In genomic region chr11:64456509-64457320, GRCh38 we compare ENCODE assay signal across 28 cellular contexts.
"Had no signal": no experiment of that assay in that cellular context is flagged by ENCODE, and none has a peak within 500 bp of the region (broad histone marks: within the 10 kb centered on the region; RNA-seq: fewer than 3 reads in every experiment).

No MANE protein-coding gene starts in this region.

- H3K27ac ChIP-seq: brain microvascular endothelial cell, epithelial cell of prostate, esophagus squamous epithelium, heart right ventricle, left ventricle myocardium inferior, pancreas, psoas muscle, testis, transverse colon, VCaP had no signal

- ATAC-seq: activated T-cell treated with anti-CD3 and anti-CD28 coated beads, Interleukin-2, amount 50 U/mL, for 72 hours; naive thymus-derived CD4-positive, alpha-beta T cell; pancreas; psoas muscle; stimulated activated naive CD8-positive, alpha-beta T cell treated with anti-CD3 and anti-CD28 coated beads, Interleukin-15, Interleukin-2, amounts not matched to agents 100 U/mL and 50 U/mL, for 24 hours had no signal

- H3K36me3 ChIP-seq: brain microvascular endothelial cell, esophagus squamous epithelium, heart right ventricle, left ventricle myocardium inferior, pancreas, transverse colon had no signal

- H3K36me3 Mint-ChIP-seq: activated naive CD8-positive, alpha-beta T cell treated with anti-CD3 and anti-CD28 coated beads for 36 hours; mesothelial cell of epicardium; naive thymus-derived CD4-positive, alpha-beta T cell had no signal

- H3K4me3 Mint-ChIP-seq: activated naive CD4-positive, alpha-beta T cell treated with anti-CD3 and anti-CD28 coated beads for 36 hours; activated naive CD8-positive, alpha-beta T cell treated with anti-CD3 and anti-CD28 coated beads for 36 hours; activated T-cell treated with anti-CD3 and anti-CD28 coated beads, Interleukin-2, amount 50 U/mL, for 72 hours; mesothelial cell of epicardium; naive thymus-derived CD4-positive, alpha-beta T cell had no signal

- H3K27me3 ChIP-seq: brain microvascular endothelial cell, pancreas, testis, transverse colon had no signal

- H3K27me3 Mint-ChIP-seq: activated naive CD8-positive, alpha-beta T cell treated with anti-CD3 and anti-CD28 coated beads for 36 hours had no signal

- H3K27ac Mint-ChIP-seq: activated naive CD4-positive, alpha-beta T cell treated with anti-CD3 and anti-CD28 coated beads for 36 hours; activated naive CD8-positive, alpha-beta T cell treated with anti-CD3 and anti-CD28 coated beads for 36 hours; activated T-cell treated with anti-CD3 and anti-CD28 coated beads, Interleukin-2, amount 50 U/mL, for 72 hours; mesothelial cell of epicardium; naive thymus-derived CD4-positive, alpha-beta T cell had no signal

- H3K9me3 Mint-ChIP-seq: activated naive CD4-positive, alpha-beta T cell treated with anti-CD3 and anti-CD28 coated beads for 36 hours; activated naive CD8-positive, alpha-beta T cell treated with anti-CD3 and anti-CD28 coated beads for 36 hours; activated T-cell treated with anti-CD3 and anti-CD28 coated beads, Interleukin-2, amount 50 U/mL, for 72 hours; mesothelial cell of epicardium had no signal

- H3K9me3 ChIP-seq: esophagus squamous epithelium, pancreas, psoas muscle, testis, transverse colon had no signal

- DNase-seq: activated CD4-positive, alpha-beta T cell treated with anti-CD3 and anti-CD28 coated beads for 4 hours; activated CD4-positive, alpha-beta T cell treated with anti-CD3 and anti-CD28 coated beads, Interleukin-2, amount 50 U/mL, for 4 hours; activated naive CD4-positive, alpha-beta T cell treated with anti-CD3 and anti-CD28 coated beads for 36 hours; activated naive CD8-positive, alpha-beta T cell treated with anti-CD3 and anti-CD28 coated beads for 36 hours; activated T-cell treated with anti-CD3 and anti-CD28 coated beads for 4 hours; activated T-cell treated with anti-CD3 and anti-CD28 coated beads, Interleukin-2, amount 50 U/mL, for 72 hours; amniotic stem cell; brain microvascular endothelial cell; central memory CD4-positive, alpha-beta T cell; dermis blood vessel endothelial cell; effector CD8-positive, alpha-beta T cell; esophagus squamous epithelium; foreskin melanocyte; heart right ventricle; left ventricle myocardium inferior; mammary epithelial cell; naive thymus-derived CD4-positive, alpha-beta T cell; nucleus accumbens; pancreas; psoas muscle; stimulated activated CD4-positive, alpha-beta T cell treated with anti-CD3 and anti-CD28 coated beads, Interleukin-4, amount 100 ng/mL, for 1 hour; stimulated activated naive CD8-positive, alpha-beta T cell treated with anti-CD3 and anti-CD28 coated beads, Interleukin-15, Interleukin-2, amounts not matched to agents 100 U/mL and 50 U/mL, for 24 hours; T-helper 9 cell; testis; transverse colon had no signal

- H3K4me1 ChIP-seq: esophagus squamous epithelium, heart right ventricle, left ventricle myocardium inferior, pancreas, psoas muscle, testis, transverse colon had no signal

- H3K4me1 Mint-ChIP-seq: activated naive CD8-positive, alpha-beta T cell treated with anti-CD3 and anti-CD28 coated beads for 36 hours; mesothelial cell of epicardium had no signal

- H3K4me3 ChIP-seq: esophagus squamous epithelium, heart right ventricle, left ventricle myocardium inferior, pancreas, psoas muscle, testis, transverse colon had no signal
